1 cellular context compared by ENCODE assay signal in genomic region chr19:10294368-10294697, GRCh38.
TF ChIP-seq lines count a peak whose summit lies in the region.

No MANE protein-coding gene starts in this region.

TF ChIP-seq in K562, 482 proteins besides CTCF, POLR2A, EP300 and RAD21:
- TF ChIP-seq POLR2AphosphoS5 (IDR thresholded peaks at IDR 0.05; ENCODE audit: control insufficient read depth, insufficient read depth, low read depth, low read length), result 0 out of 2 replicates have a peak, but pooled peaks have one; percentile 4
- peak; percentile 39 for TF ChIP-seq RBM22 (IDR thresholded peaks at IDR 0.05; ENCODE audit: low read depth, low read length, poor library complexity, severe bottlenecking)
- 0 out of 2 replicates have a peak, but pooled peaks have one; percentile 26 for TF ChIP-seq ZNF274 (IDR thresholded peaks at IDR 0.05; ENCODE audit: borderline replicate concordance, low read depth, low read length)
- no peak for TF ChIP-seq DMBX1 (CRISPR knock-in tag; IDR thresholded peaks at IDR 0.05; ENCODE audit: borderline replicate concordance)
- TF ChIP-seq ZC3H4 (CRISPR knock-in tag; IDR thresholded peaks at IDR 0.05; ENCODE audit: borderline replicate concordance), result 0 out of 2 replicates have a peak, but pooled peaks have one; percentile 39
- TF ChIP-seq MXI1 (IDR thresholded peaks at IDR 0.05; ENCODE audit: low read depth, low read length), result no peak
